In genomic region chr19:19096641-19097627, GRCh38 we compare ENCODE assay signal across 1 cellular context.
TF ChIP-seq lines count a peak whose summit lies in the region.

No MANE protein-coding gene starts in this region.

TF ChIP-seq in HepG2, 621 proteins besides CTCF, POLR2A, EP300 and RAD21 (continued from another document and continues in another):
- peak; percentile 63; the same call in 1 of the 2 replicates for TF ChIP-seq MYPOP (CRISPR knock-in tag; IDR thresholded peaks at IDR 0.05)
- TF ChIP-seq AHDC1 (CRISPR knock-in tag; IDR thresholded peaks at IDR 0.05; ENCODE audit: borderline replicate concordance), result peak; percentile 87
- TF ChIP-seq SALL1 (CRISPR knock-in tag; IDR thresholded peaks at IDR 0.05), result peak; percentile 97
- peak; percentile 95 for TF ChIP-seq ZNF746 (CRISPR knock-in tag; IDR thresholded peaks at IDR 0.05)
- TF ChIP-seq RBAK (CRISPR knock-in tag; IDR thresholded peaks at IDR 0.05), result no peak
- TF ChIP-seq ZNF468 (CRISPR knock-in tag; IDR thresholded peaks at IDR 0.05), result no peak
- no peak for TF ChIP-seq ZNF432 (CRISPR knock-in tag; IDR thresholded peaks at IDR 0.05; ENCODE audit: borderline replicate concordance)
- TF ChIP-seq EZH2 (conservative IDR thresholded peaks at IDR 0.05; ENCODE audit: low read depth, low read length), result no peak
- no peak for TF ChIP-seq SRSF9 (IDR thresholded peaks at IDR 0.05; ENCODE audit: borderline replicate concordance, insufficient read depth, low read depth, low read length, poor library complexity, severe bottlenecking)
- TF ChIP-seq TEAD3 (CRISPR knock-in tag; optimal IDR thresholded peaks at IDR 0.05; ENCODE audit: borderline replicate concordance), result peak; percentile 98
- TF ChIP-seq SRY (CRISPR knock-in tag; IDR thresholded peaks at IDR 0.05), result no peak; the same call in 1 of the 2 replicates
- TF ChIP-seq BCL6 (CRISPR knock-in tag; IDR thresholded peaks at IDR 0.05), result peak; percentile 85
- TF ChIP-seq GZF1 (CRISPR knock-in tag; IDR thresholded peaks at IDR 0.05), result no peak
- TF ChIP-seq ZFY (CRISPR knock-in tag; IDR thresholded peaks at IDR 0.05), result peak; percentile 76
- TF ChIP-seq FLYWCH1 (CRISPR knock-in tag; IDR thresholded peaks at IDR 0.05), result no peak
- peak; percentile 98 for TF ChIP-seq MTA1 (CRISPR knock-in tag; IDR thresholded peaks at IDR 0.05; ENCODE audit: borderline replicate concordance)
- TF ChIP-seq HES4 (CRISPR knock-in tag; IDR thresholded peaks at IDR 0.05; ENCODE audit: borderline replicate concordance), result no peak
- peak; percentile 89 for TF ChIP-seq ZNF407 (CRISPR knock-in tag; IDR thresholded peaks at IDR 0.05; ENCODE audit: not compliant biosample characterization)
- peak; percentile 70; the same call in 1 of the 2 replicates for TF ChIP-seq IRX3 (CRISPR knock-in tag; IDR thresholded peaks at IDR 0.05; ENCODE audit: borderline replicate concordance, low read depth)
- no peak for TF ChIP-seq ZNF225 (CRISPR knock-in tag; IDR thresholded peaks at IDR 0.05)
- no peak for TF ChIP-seq ZNF841 (CRISPR knock-in tag; IDR thresholded peaks at IDR 0.05; ENCODE audit: borderline replicate concordance)
- no peak for TF ChIP-seq GPN1 (CRISPR knock-in tag; IDR thresholded peaks at IDR 0.05; ENCODE audit: borderline replicate concordance)
- TF ChIP-seq NFE2L1 (CRISPR knock-in tag; IDR thresholded peaks at IDR 0.05; ENCODE audit: borderline replicate concordance), result no peak
- no peak for TF ChIP-seq POLR2AphosphoS2 (IDR thresholded peaks at IDR 0.05; ENCODE audit: low read depth, low read length)
- peak in 1 of 2 experiments; percentile 90; a peak in 2 of 4 replicates for TF ChIP-seq ATF4 (CRISPR knock-in tag; IDR thresholded peaks at IDR 0.05)
- no peak; the same call in 1 of the 2 replicates for TF ChIP-seq ZNF337 (CRISPR knock-in tag; IDR thresholded peaks at IDR 0.05; ENCODE audit: borderline replicate concordance, low read depth)
- no peak for TF ChIP-seq CAMTA2 (CRISPR knock-in tag; IDR thresholded peaks at IDR 0.05; ENCODE audit: borderline replicate concordance)
- TF ChIP-seq FOXP4 (CRISPR knock-in tag; IDR thresholded peaks at IDR 0.05), result peak; percentile 90
- TF ChIP-seq MAFG (CRISPR knock-in tag; IDR thresholded peaks at IDR 0.05), result no peak
- peak; percentile 35; the same call in 1 of the 2 replicates for TF ChIP-seq ZNF691 (CRISPR knock-in tag; IDR thresholded peaks at IDR 0.05; ENCODE audit: borderline replicate concordance, low read depth)
- peak; percentile 70 for TF ChIP-seq GATAD1 (CRISPR knock-in tag; IDR thresholded peaks at IDR 0.05)
- TF ChIP-seq REPIN1 (CRISPR knock-in tag; IDR thresholded peaks at IDR 0.05; ENCODE audit: borderline replicate concordance, low read depth), result peak; percentile 96
- no peak for TF ChIP-seq RFXANK (CRISPR knock-in tag; IDR thresholded peaks at IDR 0.05)
- TF ChIP-seq ELK4 (CRISPR knock-in tag; IDR thresholded peaks at IDR 0.05; ENCODE audit: borderline replicate concordance), result no peak
- TF ChIP-seq GTF3A (CRISPR knock-in tag; conservative IDR thresholded peaks at IDR 0.05), result no peak
- TF ChIP-seq BATF2 (CRISPR knock-in tag; IDR thresholded peaks at IDR 0.05), result no peak
- peak; percentile 90 for TF ChIP-seq TGIF2 (CRISPR knock-in tag; IDR thresholded peaks at IDR 0.05)
- no peak for TF ChIP-seq ZBTB26 (CRISPR knock-in tag; IDR thresholded peaks at IDR 0.05; ENCODE audit: borderline replicate concordance)
- no peak for TF ChIP-seq ZNF251 (CRISPR knock-in tag; IDR thresholded peaks at IDR 0.05)
- no peak for TF ChIP-seq ISX (CRISPR knock-in tag; conservative IDR thresholded peaks at IDR 0.05)
